19 cellular contexts compared by ENCODE assay signal in the genomic region with DNA sequence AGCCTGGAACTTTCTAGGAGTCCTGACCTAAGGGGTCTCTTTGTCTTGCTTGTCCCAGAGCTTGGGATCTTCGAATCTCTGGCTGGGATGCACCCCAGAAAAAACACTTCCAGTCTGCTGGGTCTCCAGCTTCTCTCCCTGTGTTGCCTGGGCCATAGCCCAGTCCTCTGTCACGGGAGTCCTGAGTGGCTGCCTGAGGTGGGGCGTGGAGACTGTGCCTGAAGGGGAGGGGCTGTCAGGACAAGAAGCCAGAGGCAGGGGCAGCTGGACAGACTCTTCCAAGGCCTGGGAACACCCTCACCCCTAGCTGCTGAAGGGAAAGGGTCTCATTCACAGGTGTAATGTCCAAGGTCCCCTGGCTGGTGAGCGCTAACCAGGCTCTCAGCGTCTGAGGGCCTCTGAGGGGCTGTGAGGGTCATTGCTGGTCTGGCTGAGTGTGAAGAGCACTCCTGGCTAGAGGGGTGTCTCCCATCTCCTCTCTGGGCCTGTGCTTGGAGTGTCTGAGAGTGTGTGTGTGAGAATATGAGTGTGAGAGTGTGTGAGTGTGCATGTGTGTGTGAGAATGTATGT. TPM values are rescaled to one million over a fixed set of nuclear protein-coding genes. Genes with fewer than 3 reads are reported as not detected.
DNase-seq lines count a peak whose midpoint lies in the region; ATAC-seq, FAIRE-seq and TF ChIP-seq lines count a peak whose summit lies in the region.
"Had no signal": no experiment of that assay in that cellular context is flagged by ENCODE, and none has a peak within 500 bp of the region (broad histone marks: within the 10 kb centered on the region; RNA-seq: fewer than 3 reads in every experiment).

No MANE protein-coding gene starts in this region.

- TF ChIP-seq CTCF in H1 (IDR thresholded peaks at IDR 0.05; ENCODE audit: control extremely low read depth in 1 of 3, insufficient read depth in 1 of 3, low read depth in 1 of 3, low read length in 3 of 3): no peak
- no peak for TF ChIP-seq CTCF in neural crest cell (conservative IDR thresholded peaks at IDR 0.05)

- no peak overlapping the region for H2AFZ ChIP-seq in H1 (ENCODE audit: low read length)
- H2AFZ ChIP-seq: GM23338 had no signal

- no peaks in the 10 kb centered on the region for H3K79me2 ChIP-seq in H1 (ENCODE audit: control insufficient read depth in 1 of 2, insufficient read depth in 2 of 2, low read length in 2 of 2)

- H3K27ac Mint-ChIP-seq in neural crest cell (ENCODE audit: unreplicated experiment): peak overlapping the region; percentile 0
- no peak overlapping the region for H3K27ac Mint-ChIP-seq in activated naive CD4-positive, alpha-beta T cell treated with anti-CD3 and anti-CD28 coated beads, Interleukin-2, amount 50 U/mL, for 72 hours
- H3K27ac Mint-ChIP-seq: CD4-positive, alpha-beta memory T cell; GM23338; H9 had no signal

- no peak overlapping the region for H3K23ac ChIP-seq in H1 (ENCODE audit: insufficient read length)

- DNase-seq in right cardiac atrium (peak in 1 of 3 donors; percentile 71), left cardiac atrium (no peak), H1 (ENCODE audit: low read depth in 1 of 2, low spot score in 2 of 2) (no peak), neural crest cell (ENCODE audit: low read depth, low spot score) (no peak)
- no peak for DNase-seq in activated naive CD4-positive, alpha-beta T cell treated with anti-CD3 and anti-CD28 coated beads, Interleukin-2, amount 50 U/mL, for 72 hours (ENCODE audit: low spot score in 2 of 2)
- DNase-seq in activated CD4-positive, alpha-beta T cell treated with anti-CD3 and anti-CD28 coated beads, Interleukin-2, amount 50 U/mL, for 1 hour: no peak
- DNase-seq: BE2C; CD4-positive, alpha-beta memory T cell; DMS153; DMS79 treated with DMSO at 0.1 percent for 48 hours; H9 had no signal

- no peak overlapping the region for H2BK120ac ChIP-seq in H1 (replicated peaks; ENCODE audit: low read depth, low read length)

- H3K79me1 ChIP-seq in H1 (ENCODE audit: low read depth, low read length): no peaks in the 10 kb centered on the region

- no peak for FAIRE-seq in H1 (lab: Jason Lieb, UNC)
- FAIRE-seq: A204.1, D721Med, G401.6, GM12891 had no signal

- peaks cover 8% of the 10 kb centered on the region for H3K27me3 Mint-ChIP-seq in neural crest cell (ENCODE audit: low read depth)

- ATAC-seq in right cardiac atrium (peak in 1 of 2 donors; percentile 27), left cardiac atrium (no peak), HG03196 (IDR thresholded peaks at IDR 0.05; ENCODE audit: unreplicated experiment) (no peak)
- ATAC-seq in activated naive CD4-positive, alpha-beta T cell treated with anti-CD3 and anti-CD28 coated beads, Interleukin-2, amount 50 U/mL, for 72 hours: no peak
- ATAC-seq: GM23338 had no signal

- no peak overlapping the region for H2BK5ac ChIP-seq in H1 (ENCODE audit: low read depth, low read length)

- 0 out of 2 replicates have a peak overlapping the region, but pooled peaks have one; percentile 29 for H4K8ac ChIP-seq in H1 (ENCODE audit: extremely low read depth, insufficient read depth, low read length)

- H3K4me1 ChIP-seq in right cardiac atrium (ENCODE audit: control insufficient read depth, insufficient read depth, low read length): peaks cover 9% of the 10 kb centered on the region
- H3K4me1 ChIP-seq in H1 (replicated peaks in 1 of 4; ENCODE audit: control insufficient read depth in 3 of 4, insufficient read depth in 4 of 4, low read length in 3 of 4): peaks cover 0 to 2% (median 0%) of the 10 kb centered on the region in 4 experiments; a peak in 2 of 7 replicates
- H3K4me1 ChIP-seq: BE2C had no signal

- H3K4me3 Mint-ChIP-seq in neural crest cell: no peak overlapping the region
- H3K4me3 Mint-ChIP-seq: CD4-positive, alpha-beta memory T cell; GM23338; H9 had no signal

- H3K27me3 ChIP-seq in right cardiac atrium (ENCODE audit: control insufficient read depth, insufficient read depth) (no peaks in the 10 kb centered on the region), H1 (replicated peaks in 1 of 4; ENCODE audit: control insufficient read depth in 3 of 4, extremely low read depth in 1 of 4, insufficient read depth in 3 of 4, low read length in 3 of 4) (no peaks in the 10 kb centered on the region; a peak in 1 of 7 replicates)
- H3K27me3 ChIP-seq: BE2C had no signal

- H3K14ac ChIP-seq in H1 (ENCODE audit: insufficient read length): no peak overlapping the region

- CTCF ChIA-PET in H1 (lab: Charles Lee; ENCODE audit: partially characterized antibody): interaction anchor here (0.6 to 4.4 kb wide), 5 partner anchors 9 to 128 kb away, joined by 3 to 24 read pairs (median 4); no protein-coding TSS in a partner anchor

- H3K36me3 Mint-ChIP-seq in neural crest cell (ENCODE audit: low read depth): no peaks in the 10 kb centered on the region
- H3K36me3 Mint-ChIP-seq in activated naive CD4-positive, alpha-beta T cell treated with anti-CD3 and anti-CD28 coated beads, Interleukin-2, amount 50 U/mL, for 72 hours: no peaks in the 10 kb centered on the region
- H3K36me3 Mint-ChIP-seq: CD4-positive, alpha-beta memory T cell had no signal

- H3K27ac ChIP-seq in right cardiac atrium (ENCODE audit: low read length): peak overlapping the region; percentile 18
- no peak overlapping the region for H3K27ac ChIP-seq in H1 (ENCODE audit: low read depth, low read length)
- H3K27ac ChIP-seq: C4-2B had no signal

- WGBS in right cardiac atrium: 60% methylated on average over 5 of the region's 5 CpGs
- 91% methylated on average over 5 of the region's 5 CpGs; no CpG with 5 or more reads in 1 of the 2 experiments for WGBS in H1 (ENCODE audit: extremely low coverage in 1 of 2, insufficient coverage in 1 of 2, insufficient read length in 1 of 2, insufficient replicate concordance in 2 of 2, low coverage in 1 of 2, low lambda C conversion rate in 2 of 2, missing lambda C conversion rate in 1 of 2), 2 experiments

- intact Hi-C loops in right cardiac atrium (cut with DNase I) (no loop called here), left cardiac atrium (cut with DNase I) (no loop called here)

- H2BK12ac ChIP-seq in H1 (ENCODE audit: low read depth, low read length): peak overlapping the region; percentile 87; the same call in 1 of the 2 replicates

- H3K9me3 Mint-ChIP-seq in neural crest cell: no peaks in the 10 kb centered on the region
- H3K9me3 Mint-ChIP-seq in activated naive CD4-positive, alpha-beta T cell treated with anti-CD3 and anti-CD28 coated beads, Interleukin-2, amount 50 U/mL, for 72 hours: no peaks in the 10 kb centered on the region
- H3K9me3 Mint-ChIP-seq: GM23338, H9 had no signal

- no peaks in the 10 kb centered on the region for H3K4me1 Mint-ChIP-seq in neural crest cell
- H3K4me1 Mint-ChIP-seq: CD4-positive, alpha-beta memory T cell had no signal

- H3K9me3 ChIP-seq in right cardiac atrium (ENCODE audit: control insufficient read depth, low read length) (no peaks in the 10 kb centered on the region), H1 (ENCODE audit: insufficient read depth in 2 of 2, low read depth in 1 of 2, low read length in 1 of 2) (no peaks in the 10 kb centered on the region)
- H3K9me3 ChIP-seq: BE2C had no signal

- H2BK20ac ChIP-seq in H1 (ENCODE audit: low read length): no peak overlapping the region

- TF ChIP-seq POLR2A in H1 (IDR thresholded peaks at IDR 0.05; ENCODE audit: control extremely low read depth in 1 of 2, low read depth in 2 of 2, low read length in 2 of 2): no peak

- no peak for TF ChIP-seq EP300 in H1 (IDR thresholded peaks at IDR 0.05; ENCODE audit: borderline replicate concordance in 1 of 2, low read depth in 2 of 2, low read length in 2 of 2)

- H3K18ac ChIP-seq in H1 (ENCODE audit: extremely low read depth, low read length): no peak overlapping the region

- peaks cover 2% of the 10 kb centered on the region; the same call in 1 of the 2 replicates for H3K23me2 ChIP-seq in H1 (ENCODE audit: low read depth, low read length)

- H4K5ac ChIP-seq in H1 (ENCODE audit: insufficient read length, low read depth, low read length): no peak overlapping the region

- H2BK15ac ChIP-seq in H1 (ENCODE audit: low read length): peak overlapping the region; percentile 61; the same call in 1 of the 2 replicates

- H3K9ac ChIP-seq in H1 (replicated peaks in 1 of 4; ENCODE audit: extremely low read depth in 1 of 4, low read depth in 3 of 4, low read length in 3 of 4): no peak overlapping the region

- H4K91ac ChIP-seq in H1 (replicated peaks; ENCODE audit: insufficient read length, low read length): no peak overlapping the region

- H3K4me2 ChIP-seq in H1 (ENCODE audit: insufficient read depth in 1 of 2, low read depth in 2 of 2, low read length in 2 of 2): no peak overlapping the region
- H3K4me2 ChIP-seq: GM23338 had no signal

- H3K36me3 ChIP-seq in H1 (ENCODE audit: control insufficient read depth in 2 of 4, insufficient read depth in 4 of 4, low read length in 3 of 4): no peaks in the 10 kb centered on the region
- H3K36me3 ChIP-seq: BE2C had no signal

- no peak overlapping the region for H3K4ac ChIP-seq in H1 (replicated peaks; ENCODE audit: insufficient read length, low read depth, low read length)

- H4K20me1 ChIP-seq in H1 (replicated peaks in 1 of 2; ENCODE audit: control insufficient read depth in 1 of 2, insufficient read depth in 2 of 2, low read length in 2 of 2): no peaks in the 10 kb centered on the region

- POLR2A ChIA-PET in H1 (lab: Charles Lee; ENCODE audit: partially characterized antibody): no interaction called here

- no peak overlapping the region for H2AK5ac ChIP-seq in H1 (ENCODE audit: low read depth, low read length)

- no peak for TF ChIP-seq RAD21 in H1 (IDR thresholded peaks at IDR 0.05 in 1 of 2, conservative IDR thresholded peaks at IDR 0.05 in 1 of 2; ENCODE audit: low read depth in 2 of 2, low read length in 2 of 2)

- no peak overlapping the region for H3K56ac ChIP-seq in H1 (replicated peaks; ENCODE audit: insufficient read length, low read depth, low read length)

- H3K4me3 ChIP-seq in right cardiac atrium (ENCODE audit: low read length) (no peak overlapping the region), H1 (ENCODE audit: extremely low read depth in 1 of 4, insufficient read depth in 2 of 4, low read depth in 3 of 4, low read length in 4 of 4) (no peak overlapping the region)
- H3K4me3 ChIP-seq: GM23338 had no signal

RNA-seq across cellular contexts. Expression of a gene that starts 20.4 kb away (rescaled TPM):
- total RNA-seq in right cardiac atrium (1 to 10 TPM; 2.6 to 8.4 (median 7.1) TPM), left cardiac atrium (1 to 10 TPM; 7.0 to 9.2 TPM), neural crest cell (15.3 and 20.3 TPM in 2 replicates)
- polyA plus RNA-seq in right cardiac atrium (10.3 TPM), H1 (2011; rRNA removed) (15.1 and 26.0 TPM in 2 replicates)
- 22.5 and 22.8 TPM in 2 replicates for total RNA-seq in H1 (2021; fragmentation: NEBNext Ultra II Directional; extraction: Animal tissue kit (Norgen Biotek cat#: 25700))
- polyA plus RNA-seq in H1 (2011; cell fraction: cytosol; rRNA removed): 17.3 TPM
- 250 TPM for polyA plus RNA-seq in H1 (2011; cell fraction: nucleus; rRNA removed)
- 15.6 to 20.3 TPM (median 17.3 TPM) in 4 replicates for polyA plus RNA-seq in H1 (2012, experiment 1 of 2)
- 4.8 TPM for polyA plus RNA-seq in H1 (2012, experiment 2 of 2)
- 17.7 TPM for polyA plus RNA-seq in H1 (2013, experiment 1 of 2)
- polyA plus RNA-seq in H1 (2013, experiment 2 of 2): 15.1 TPM
- 12.9 and 15.0 TPM in 2 replicates for polyA minus RNA-seq in H1 (2011; rRNA and poly(A)+ RNA removed)
- polyA minus RNA-seq in H1 (2011; cell fraction: cytosol; rRNA and poly(A)+ RNA removed): 7.2 TPM
- polyA minus RNA-seq in H1 (2011; cell fraction: nucleus; rRNA and poly(A)+ RNA removed): 55.6 TPM
- total RNA-seq in activated naive CD4-positive, alpha-beta T cell treated with anti-CD3 and anti-CD28 coated beads, Interleukin-2, amount 50 U/mL, for 72 hours: 10 to 100 TPM in 1 of 2 donors, 1 to 10 TPM in 1; 2.3 to 26.7 TPM
- polyA plus RNA-seq: CD4-positive, alpha-beta memory T cell had no signal

RNA-seq across cellular contexts. Expression of a gene that starts 35.8 kb away (rescaled TPM):
- total RNA-seq in right cardiac atrium: under 1 TPM in 2 of 4 donors, not detected in 2; 0.11 to 0.44 TPM
- 0.23 TPM for polyA plus RNA-seq in right cardiac atrium
- total RNA-seq in left cardiac atrium: under 1 TPM in 1 of 2 donors, not detected in 1; 0.09 TPM
- 3.4 and 3.9 TPM in 2 replicates for total RNA-seq in H1 (2021; fragmentation: NEBNext Ultra II Directional; extraction: Animal tissue kit (Norgen Biotek cat#: 25700))
- 2.9 and 5.2 TPM in 2 replicates for polyA plus RNA-seq in H1 (2011; rRNA removed)
- polyA plus RNA-seq in H1 (2011; cell fraction: cytosol; rRNA removed): 3.7 TPM
- 33.3 TPM for polyA plus RNA-seq in H1 (2011; cell fraction: nucleus; rRNA removed)
- polyA plus RNA-seq in H1 (2012, experiment 1 of 2): 2.9 to 3.5 TPM (median 3.4 TPM) in 4 replicates
- 2.0 TPM for polyA plus RNA-seq in H1 (2012, experiment 2 of 2)
- 2.1 TPM for polyA plus RNA-seq in H1 (2013, experiment 1 of 2)
- 1.1 TPM for polyA plus RNA-seq in H1 (2013, experiment 2 of 2)
- 3.6 and 4.0 TPM in 2 replicates for polyA minus RNA-seq in H1 (2011; rRNA and poly(A)+ RNA removed)
- polyA minus RNA-seq in H1 (2011; cell fraction: cytosol; rRNA and poly(A)+ RNA removed): 1.9 TPM
- polyA minus RNA-seq in H1 (2011; cell fraction: nucleus; rRNA and poly(A)+ RNA removed): 3.6 TPM
- not detected in 2 replicates for total RNA-seq in neural crest cell
- not detected for total RNA-seq in activated naive CD4-positive, alpha-beta T cell treated with anti-CD3 and anti-CD28 coated beads, Interleukin-2, amount 50 U/mL, for 72 hours
- total RNA-seq: CD4-positive, alpha-beta memory T cell had no signal
- polyA plus RNA-seq: AG04450; CD4-positive, alpha-beta memory T cell had no signal

RNA-seq across cellular contexts. Expression of a gene that starts 56.8 kb away (rescaled TPM):
- total RNA-seq in right cardiac atrium (under 1 TPM in 1 of 4 donors, not detected in 3; 0.81 TPM), left cardiac atrium (under 1 TPM; 0.21 to 0.39 TPM), neural crest cell (0.40 TPM in 1 of 2 replicates, not detected in the other)
- polyA plus RNA-seq in right cardiac atrium (0.11 TPM), H1 (2011; rRNA removed) (4.0 and 4.9 TPM in 2 replicates)
- total RNA-seq in H1 (2021; fragmentation: NEBNext Ultra II Directional; extraction: Animal tissue kit (Norgen Biotek cat#: 25700)): 3.0 and 3.1 TPM in 2 replicates
- polyA plus RNA-seq in H1 (2011; cell fraction: cytosol; rRNA removed): 6.0 TPM
- polyA plus RNA-seq in H1 (2011; cell fraction: nucleus; rRNA removed): 6.0 TPM
- polyA plus RNA-seq in H1 (2012, experiment 1 of 2): 3.3 to 5.6 TPM (median 4.6 TPM) in 4 replicates
- polyA plus RNA-seq in H1 (2012, experiment 2 of 2): 5.3 TPM
- polyA plus RNA-seq in H1 (2013, experiment 1 of 2): 6.0 TPM
- 6.6 TPM for polyA plus RNA-seq in H1 (2013, experiment 2 of 2)
- 1.9 and 3.4 TPM in 2 replicates for polyA minus RNA-seq in H1 (2011; rRNA and poly(A)+ RNA removed)
- 2.7 TPM for polyA minus RNA-seq in H1 (2011; cell fraction: cytosol; rRNA and poly(A)+ RNA removed)
- polyA minus RNA-seq in H1 (2011; cell fraction: nucleus; rRNA and poly(A)+ RNA removed): 2.3 TPM
- not detected for total RNA-seq in activated naive CD4-positive, alpha-beta T cell treated with anti-CD3 and anti-CD28 coated beads, Interleukin-2, amount 50 U/mL, for 72 hours
- total RNA-seq: CD4-positive, alpha-beta memory T cell had no signal
- polyA plus RNA-seq: CD4-positive, alpha-beta memory T cell had no signal
